In genomic region chr16:1349951-1350350, GRCh38 we compare ENCODE assay signal across 1 cellular context.
TF ChIP-seq lines count a peak whose summit lies in the region.

No MANE protein-coding gene starts in this region.

TF ChIP-seq in neural cell, 6 proteins besides CTCF, POLR2A, EP300 and RAD21 (continued from another document):
- TF ChIP-seq MXI1 (conservative IDR thresholded peaks at IDR 0.05; ENCODE audit: poor library complexity, severe bottlenecking) (no peak), EZH2 (IDR thresholded peaks at IDR 0.05; ENCODE audit: borderline replicate concordance, insufficient read depth, low read length, poor library complexity, severe bottlenecking) (no peak)
